Comparison of ENCODE assay signal across 11 cellular contexts in genomic region chr5:53035868-53036381, GRCh38. TPM values are rescaled to one million over a fixed set of nuclear protein-coding genes. Genes with fewer than 3 reads are reported as not detected.
DNase-seq lines count a peak whose midpoint lies in the region; ATAC-seq and TF ChIP-seq lines count a peak whose summit lies in the region.
"Had no signal": no experiment of that assay in that cellular context is flagged by ENCODE, and none has a peak within 500 bp of the region (broad histone marks: within the 10 kb centered on the region; RNA-seq: fewer than 3 reads in every experiment).

No MANE protein-coding gene starts in this region.

- H3K9me3 ChIP-seq in heart left ventricle: no peaks in the 10 kb centered on the region

- H3K27ac ChIP-seq in dorsolateral prefrontal cortex (peak overlapping the region in 7 of 59 donors; percentile 7 to 87 (median 68)), heart left ventricle (no peak overlapping the region)

- no peak for TF ChIP-seq POLR2A in heart left ventricle (IDR thresholded peaks at IDR 0.05)

- no peaks in the 10 kb centered on the region for H3K36me3 ChIP-seq in heart left ventricle

- WGBS in heart left ventricle, 4 donors: 54 to 69% (median 65%) methylated on average over 2 of the region's 2 CpGs

- intact Hi-C loops in dorsolateral prefrontal cortex (cut with DNase I) (loop anchor here in 1 of 2 donors (5.0 kb wide), 1 partner anchor 39 kb away; no protein-coding TSS in a partner anchor), heart left ventricle (cut with DNase I) (loop anchor here in 1 of 10 donors (10.0 kb wide), 1 partner anchor 51 kb away; the partner anchor contains the start of gene ITGA2)

- no peak for ATAC-seq in heart left ventricle
- no peak for ATAC-seq in HG03280 (IDR thresholded peaks at IDR 0.05; ENCODE audit: unreplicated experiment)

- peaks cover 0 to 2% (median 0%) of the 10 kb centered on the region in 45 donors for H3K27me3 ChIP-seq in dorsolateral prefrontal cortex
- H3K27me3 ChIP-seq in heart left ventricle: no peaks in the 10 kb centered on the region

- TF ChIP-seq CTCF in dorsolateral prefrontal cortex (IDR thresholded peaks at IDR 0.05 in 54 of 56, conservative IDR thresholded peaks at IDR 0.05 in 2 of 56; ENCODE audit: low read depth in 1 of 56, partially characterized antibody in 56 of 56): peak in 32 of 56 donors; percentile 14 to 47 (median 31)
- peak; percentile 58 for TF ChIP-seq CTCF in retinal pigment epithelial cell (conservative IDR thresholded peaks at IDR 0.05; ENCODE audit: low read depth, low read length)
- peak in 4 of 12 donors; percentile 9 to 23 (median 15) for TF ChIP-seq CTCF in heart left ventricle (IDR thresholded peaks at IDR 0.05)

- H3K4me3 ChIP-seq in dorsolateral prefrontal cortex (no peak overlapping the region), retinal pigment epithelial cell (ENCODE audit: low read length) (no peak overlapping the region), heart left ventricle (no peak overlapping the region)

- peaks cover 0 to 44% (median 20%) of the 10 kb centered on the region in 12 donors for H3K4me1 ChIP-seq in heart left ventricle

- peak; percentile 29 for DNase-seq in SKM-1 (lab: John Stamatoyannopoulos, UW; ENCODE audit: unreplicated experiment)
- no peak for DNase-seq in SKM-1 treated with dmso at 0.1 percent for 144 hours (lab: John Stamatoyannopoulos, UW; ENCODE audit: unreplicated experiment)
- DNase-seq in M059J (ENCODE audit: low read depth): peak; percentile 73
- no peak for DNase-seq in dorsolateral prefrontal cortex
- DNase-seq in retinal pigment epithelial cell (ENCODE audit: low read depth): no peak
- no peak for DNase-seq in NCI-H2196 treated with DMSO at 0.1 percent for 48 hours (lab: John Stamatoyannopoulos, UW; ENCODE audit: unreplicated experiment)
- no peak for DNase-seq in heart left ventricle
- DNase-seq: CD4-positive, alpha-beta memory T cell; stimulated activated CD4-positive, alpha-beta T cell treated with anti-CD3 and anti-CD28 coated beads, Interleukin-15, amount 100 ng/mL, for 24 hours; T1000 had no signal

RNA-seq across cellular contexts. Expression of gene ITGA2, which starts 46.8 kb away (rescaled TPM):
- total RNA-seq in M059J (2014; rRNA removed; shearing (Covaris generic)): 24.6 and 30.1 TPM in 2 replicates
- total RNA-seq in dorsolateral prefrontal cortex: 10 to 100 TPM in 39 of 120 experiments, 1 to 10 TPM in 80, under 1 TPM in 1; 0.84 to 36.5 (median 7.3) TPM
- 10 to 100 TPM in 1 of 9 donors, 1 to 10 TPM in 3, under 1 TPM in 5; 0.25 to 10.7 (median 1.00) TPM for total RNA-seq in heart left ventricle
- 1 to 10 TPM in 1 of 2 donors, under 1 TPM in 1; 0.23 to 1.9 TPM for polyA plus RNA-seq in heart left ventricle

Comparison
In these comparisons a context has a peak if more than half of its experiments do, and no peak if none do; other contexts are left out.
1. DNase-seq: peak in SKM-1 (single experiment) and M059J (single experiment); none in SKM-1 treated with dmso at 0.1 percent for 144 hours (single experiment), dorsolateral prefrontal cortex (0 of 10), retinal pigment epithelial cell (single experiment), NCI-H2196 treated with DMSO at 0.1 percent for 48 hours (single experiment) and heart left ventricle (0 of 5).